Comparison of ENCODE assay signal across 2 cellular contexts in the genomic region with DNA sequence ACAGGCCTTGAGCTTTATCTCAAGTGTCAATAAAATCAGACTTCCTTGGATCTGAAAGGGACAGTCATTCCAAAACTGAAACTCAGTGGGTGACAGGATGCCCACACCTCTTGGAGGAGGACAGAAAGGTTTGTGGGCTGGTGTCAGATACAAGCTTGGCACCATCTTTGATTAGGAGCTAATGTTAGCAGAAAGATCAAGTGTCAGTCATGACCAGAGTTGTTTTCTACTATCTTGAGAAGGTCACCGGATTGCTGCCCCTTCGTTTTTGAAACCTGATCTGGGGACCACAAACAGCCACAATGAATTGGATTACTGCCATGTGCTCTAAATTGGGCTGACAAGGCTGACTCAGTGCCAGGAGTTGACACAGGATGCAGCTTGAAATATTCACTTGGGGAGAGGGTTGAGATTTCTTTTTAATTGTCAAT.
TF ChIP-seq lines count a peak whose summit lies in the region.

No MANE protein-coding gene starts in this region.

TF ChIP-seq in liver, 16 proteins besides CTCF, POLR2A, EP300 and RAD21 (continued from another document):
- TF ChIP-seq, protein P1, sequence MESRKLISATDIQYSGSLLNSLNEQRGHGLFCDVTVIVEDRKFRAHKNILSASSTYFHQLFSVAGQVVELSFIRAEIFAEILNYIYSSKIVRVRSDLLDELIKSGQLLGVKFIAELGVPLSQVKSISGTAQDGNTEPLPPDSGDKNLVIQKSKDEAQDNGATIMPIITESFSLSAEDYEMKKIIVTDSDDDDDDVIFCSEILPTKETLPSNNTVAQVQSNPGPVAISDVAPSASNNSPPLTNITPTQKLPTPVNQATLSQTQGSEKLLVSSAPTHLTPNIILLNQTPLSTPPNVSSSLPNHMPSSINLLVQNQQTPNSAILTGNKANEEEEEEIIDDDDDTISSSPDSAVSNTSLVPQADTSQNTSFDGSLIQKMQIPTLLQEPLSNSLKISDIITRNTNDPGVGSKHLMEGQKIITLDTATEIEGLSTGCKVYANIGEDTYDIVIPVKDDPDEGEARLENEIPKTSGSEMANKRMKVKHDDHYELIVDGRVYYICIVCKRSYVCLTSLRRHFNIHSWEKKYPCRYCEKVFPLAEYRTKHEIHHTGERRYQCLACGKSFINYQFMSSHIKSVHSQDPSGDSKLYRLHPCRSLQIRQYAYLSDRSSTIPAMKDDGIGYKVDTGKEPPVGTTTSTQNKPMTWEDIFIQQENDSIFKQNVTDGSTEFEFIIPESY (IDR thresholded peaks at IDR 0.05) = no peak
- no peak for TF ChIP-seq TAF1 (conservative IDR thresholded peaks at IDR 0.05)

TF ChIP-seq in HepG2, 621 proteins besides CTCF, POLR2A, EP300 and RAD21 (continued from another document):
- TF ChIP-seq, protein P2, sequence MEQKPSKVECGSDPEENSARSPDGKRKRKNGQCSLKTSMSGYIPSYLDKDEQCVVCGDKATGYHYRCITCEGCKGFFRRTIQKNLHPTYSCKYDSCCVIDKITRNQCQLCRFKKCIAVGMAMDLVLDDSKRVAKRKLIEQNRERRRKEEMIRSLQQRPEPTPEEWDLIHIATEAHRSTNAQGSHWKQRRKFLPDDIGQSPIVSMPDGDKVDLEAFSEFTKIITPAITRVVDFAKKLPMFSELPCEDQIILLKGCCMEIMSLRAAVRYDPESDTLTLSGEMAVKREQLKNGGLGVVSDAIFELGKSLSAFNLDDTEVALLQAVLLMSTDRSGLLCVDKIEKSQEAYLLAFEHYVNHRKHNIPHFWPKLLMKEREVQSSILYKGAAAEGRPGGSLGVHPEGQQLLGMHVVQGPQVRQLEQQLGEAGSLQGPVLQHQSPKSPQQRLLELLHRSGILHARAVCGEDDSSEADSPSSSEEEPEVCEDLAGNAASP (CRISPR knock-in tag; IDR thresholded peaks at IDR 0.05; ENCODE audit: borderline replicate concordance) = no peak
- TF ChIP-seq, protein P3, sequence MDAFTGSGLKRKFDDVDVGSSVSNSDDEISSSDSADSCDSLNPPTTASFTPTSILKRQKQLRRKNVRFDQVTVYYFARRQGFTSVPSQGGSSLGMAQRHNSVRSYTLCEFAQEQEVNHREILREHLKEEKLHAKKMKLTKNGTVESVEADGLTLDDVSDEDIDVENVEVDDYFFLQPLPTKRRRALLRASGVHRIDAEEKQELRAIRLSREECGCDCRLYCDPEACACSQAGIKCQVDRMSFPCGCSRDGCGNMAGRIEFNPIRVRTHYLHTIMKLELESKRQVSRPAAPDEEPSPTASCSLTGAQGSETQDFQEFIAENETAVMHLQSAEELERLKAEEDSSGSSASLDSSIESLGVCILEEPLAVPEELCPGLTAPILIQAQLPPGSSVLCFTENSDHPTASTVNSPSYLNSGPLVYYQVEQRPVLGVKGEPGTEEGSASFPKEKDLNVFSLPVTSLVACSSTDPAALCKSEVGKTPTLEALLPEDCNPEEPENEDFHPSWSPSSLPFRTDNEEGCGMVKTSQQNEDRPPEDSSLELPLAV (CRISPR knock-in tag; conservative IDR thresholded peaks at IDR 0.05; ENCODE audit: low read depth) = no peak
- TF ChIP-seq ZNF224 (CRISPR knock-in tag; IDR thresholded peaks at IDR 0.05) = no peak
- TF ChIP-seq ZNF329 (CRISPR knock-in tag; IDR thresholded peaks at IDR 0.05; ENCODE audit: low read depth) = no peak
TF ChIP-seq in HepG2: peak in this region for 0.
